In the genomic region with DNA sequence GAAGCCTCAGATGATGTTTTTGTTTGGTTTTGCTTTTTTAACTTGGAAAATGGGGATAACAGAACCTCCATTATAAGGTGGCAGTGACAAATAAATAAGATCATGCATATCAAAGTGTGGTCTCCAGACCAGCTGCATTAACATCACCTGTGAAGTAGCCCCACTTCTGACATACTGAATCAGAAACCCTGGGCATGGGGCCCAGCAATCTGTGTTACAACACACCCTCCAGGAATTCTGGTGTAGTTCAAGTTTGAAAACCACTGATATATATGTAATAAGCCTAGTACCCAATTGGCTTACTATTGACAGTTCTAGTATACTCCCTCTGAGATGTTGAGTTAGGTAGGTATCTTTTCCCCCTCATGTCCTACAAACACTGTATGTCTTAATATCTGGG, we compare ENCODE assay signal across 9 cellular contexts. TPM values are rescaled to one million over a fixed set of nuclear protein-coding genes. Genes with fewer than 3 reads are reported as not detected.
A peak's percentile ranks its signal among the peaks of the same experiment; 100 is the strongest.
DNase-seq lines count a peak whose midpoint lies in the region; ATAC-seq and TF ChIP-seq lines count a peak whose summit lies in the region.
"Had no signal": no experiment of that assay in that cellular context is flagged by ENCODE, and none has a peak within 500 bp of the region (broad histone marks: within the 10 kb centered on the region; RNA-seq: fewer than 3 reads in every experiment).

No MANE protein-coding gene starts in this region.

- peak overlapping the region; percentile 84 for H3K4me3 Mint-ChIP-seq in activated T-helper 17 cell treated with anti-CD3 and anti-CD28 coated beads, Interleukin-2, amount 50 U/mL, for 72 hours

- DNase-seq in glomerular visceral epithelial cell (ENCODE audit: extremely low spot score) (peak; percentile 55), spleen (no peak), T1000 (lab: John Stamatoyannopoulos, UW) (no peak), kidney glomerular epithelial cell (lab: John Stamatoyannopoulos, UW) (no peak), superior temporal gyrus (ENCODE audit: extremely low spot score) (no peak)

- H3K4me3 ChIP-seq in HEK293 (ENCODE audit: low read depth, low read length), result no peak overlapping the region
- H3K4me3 ChIP-seq in spleen, result peak overlapping the region in 1 of 8 donors; percentile 41
- H3K4me3 ChIP-seq: SK-N-MC had no signal

- CTCF ChIA-PET in HEK293 (lab: Yijun Ruan, JAX), result no interaction called here

- no peaks in the 10 kb centered on the region for H3K27me3 ChIP-seq in spleen (replicated peaks in 1 of 7)

- H3K4me1 ChIP-seq in HEK293 (ENCODE audit: control insufficient read depth, insufficient read depth, low read length) (no peaks in the 10 kb centered on the region; the same call in 1 of the 2 replicates), spleen (peaks cover 34 to 74% (median 65%) of the 10 kb centered on the region in 6 donors)

- intact Hi-C loops in spleen (cut with DNase I; ENCODE audit: low total_unique reads), result no loop called here

- peaks cover 58% of the 10 kb centered on the region for H3K4me1 Mint-ChIP-seq in activated T-helper 17 cell treated with anti-CD3 and anti-CD28 coated beads, Interleukin-2, amount 50 U/mL, for 72 hours

- POLR2A ChIA-PET in HEK293 (lab: Yijun Ruan, JAX), result interaction anchor here (0.5 to 1.5 kb wide), 2 partner anchors 24 to 1166 kb away, joined by 3 to 4 read pairs; no protein-coding TSS in a partner anchor

- H3K36me3 ChIP-seq in HEK293 (ENCODE audit: control insufficient read depth in 2 of 2, insufficient read depth in 1 of 2, low read length in 2 of 2), result no peaks in the 10 kb centered on the region
- no peaks in the 10 kb centered on the region for H3K36me3 ChIP-seq in spleen

- TF ChIP-seq CTCF in HEK293 (tag by site-specific recombination; IDR thresholded peaks at IDR 0.05) (no peak), spleen (IDR thresholded peaks at IDR 0.05 in 8 of 11, conservative IDR thresholded peaks at IDR 0.05 in 3 of 11) (no peak)

- H3K27me3 Mint-ChIP-seq in activated T-helper 17 cell treated with anti-CD3 and anti-CD28 coated beads, Interleukin-2, amount 50 U/mL, for 72 hours, result no peaks in the 10 kb centered on the region

- no peak for ATAC-seq in activated T-helper 17 cell treated with anti-CD3 and anti-CD28 coated beads, Interleukin-2, amount 50 U/mL, for 72 hours (replicated peaks)
- ATAC-seq in GM21381 (IDR thresholded peaks at IDR 0.05; ENCODE audit: unreplicated experiment), result no peak

- peak overlapping the region; percentile 96 for H3K27ac Mint-ChIP-seq in activated T-helper 17 cell treated with anti-CD3 and anti-CD28 coated beads, Interleukin-2, amount 50 U/mL, for 72 hours

- no peak for TF ChIP-seq POLR2A in spleen (IDR thresholded peaks at IDR 0.05)

- H3K9me3 Mint-ChIP-seq in activated T-helper 17 cell treated with anti-CD3 and anti-CD28 coated beads, Interleukin-2, amount 50 U/mL, for 72 hours, result no peaks in the 10 kb centered on the region

- H3K36me3 Mint-ChIP-seq in activated T-helper 17 cell treated with anti-CD3 and anti-CD28 coated beads, Interleukin-2, amount 50 U/mL, for 72 hours (ENCODE audit: low read depth), result no peaks in the 10 kb centered on the region

- no peaks in the 10 kb centered on the region for H3K9me3 ChIP-seq in HEK293 (ENCODE audit: control insufficient read depth, insufficient read depth, low read depth, low read length)
- no peaks in the 10 kb centered on the region for H3K9me3 ChIP-seq in spleen

- H3K27ac ChIP-seq in HEK293 (ENCODE audit: extremely low read depth, low read depth, low read length) (no peak overlapping the region), spleen (peak overlapping the region; percentile 53 to 94 (median 82))
- H3K27ac ChIP-seq: SK-N-MC had no signal

TF ChIP-seq in HEK293, 187 proteins besides CTCF, POLR2A, EP300 and RAD21:
- TF ChIP-seq ZNF433 (tag by site-specific recombination; IDR thresholded peaks at IDR 0.05; ENCODE audit: low read depth), result no peak
- peak; percentile 83 for TF ChIP-seq ZBTB20 (tag by site-specific recombination; IDR thresholded peaks at IDR 0.05)

RNA-seq across cellular contexts. Expression of gene RNF19B, which starts 24.1 kb away (rescaled TPM):
- total RNA-seq in activated T-helper 17 cell treated with anti-CD3 and anti-CD28 coated beads, Interleukin-2, amount 50 U/mL, for 72 hours, result 10 to 100 TPM; 32.2 to 65.6 TPM
- 10 to 100 TPM; 20.1 to 38.4 (median 26.7) TPM for total RNA-seq in spleen
- polyA plus RNA-seq in spleen, result 1 to 10 TPM; 3.6 to 9.0 (median 4.4) TPM

RNA-seq across cellular contexts. Expression of gene AK2, which starts 48.0 kb away (rescaled TPM):
- 100 to 1,000 TPM; 304 to 372 TPM for total RNA-seq in activated T-helper 17 cell treated with anti-CD3 and anti-CD28 coated beads, Interleukin-2, amount 50 U/mL, for 72 hours
- 100 to 1,000 TPM in 4 of 7 donors, 10 to 100 TPM in 3; 83.9 to 139 (median 103) TPM for total RNA-seq in spleen
- 10 to 100 TPM; 42.8 to 75.1 (median 74.7) TPM for polyA plus RNA-seq in spleen
